ENCODE assay signal across 11 cellular contexts in the genomic region with DNA sequence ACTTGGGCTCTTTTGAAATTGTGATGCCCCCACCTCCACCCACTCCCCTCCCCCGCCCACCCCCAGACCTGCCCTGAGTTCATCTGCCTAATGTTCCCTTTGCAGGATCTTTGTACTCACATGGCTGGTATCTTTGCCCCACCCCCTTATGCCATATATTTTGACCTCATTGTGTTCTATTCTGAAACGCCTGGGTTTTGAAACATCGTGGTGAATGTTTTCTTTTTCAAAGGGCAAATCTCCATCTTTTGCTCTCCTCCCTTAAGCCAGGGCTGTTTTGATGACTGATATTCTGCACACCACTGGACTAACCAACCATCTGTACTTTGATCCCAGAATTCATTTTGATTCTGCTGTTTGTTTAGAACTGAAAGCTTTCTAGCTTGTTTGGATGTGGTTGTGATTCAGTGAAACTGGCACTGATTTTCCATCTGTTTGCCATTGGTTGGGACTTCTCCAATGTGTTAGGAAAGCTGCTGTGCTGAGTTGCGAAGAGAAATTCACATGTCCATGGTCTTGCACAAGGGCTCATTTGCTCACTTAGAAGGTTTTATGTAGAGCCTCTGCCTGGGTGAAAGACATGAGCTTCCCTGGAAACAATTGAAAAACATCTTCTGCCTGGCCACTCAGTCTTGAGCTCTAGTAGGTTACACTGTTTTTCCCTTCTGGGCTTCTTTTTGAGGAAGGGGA. TPM values are rescaled to one million over a fixed set of nuclear protein-coding genes. Genes with fewer than 3 reads are reported as not detected.
A peak's percentile ranks its signal among the peaks of the same experiment; 100 is the strongest.
DNase-seq lines count a peak whose midpoint lies in the region; ATAC-seq, FAIRE-seq and TF ChIP-seq lines count a peak whose summit lies in the region.
"Had no signal": no experiment of that assay in that cellular context is flagged by ENCODE, and none has a peak within 500 bp of the region (broad histone marks: within the 10 kb centered on the region; RNA-seq: fewer than 3 reads in every experiment).

No MANE protein-coding gene starts in this region.

- H4K20me1 ChIP-seq in BLaER1 treated with 17β-estradiol and CSF1 and Interleukin-3, amounts not matched to agents 10 nM and 100 nM, result no peaks in the 10 kb centered on the region
- H4K20me1 ChIP-seq in endothelial cell of umbilical vein (replicated peaks; ENCODE audit: control insufficient read depth, extremely low read depth, insufficient read depth, low read length) (no peaks in the 10 kb centered on the region), osteoblast (ENCODE audit: insufficient read depth, low read length) (peaks cover 37% of the 10 kb centered on the region)

- H2BK120ac ChIP-seq in mesendoderm (ENCODE audit: low read depth, low read length), result no peak overlapping the region

- CTCF ChIA-PET in endothelial cell of umbilical vein (lab: Charles Lee), result interaction anchor here (5.1 kb wide), 1 partner anchor 15 kb away, joined by 16 read pairs; no protein-coding TSS in a partner anchor

- peak overlapping the region; percentile 5 to 100 (median 77); a peak in 16 of 22 replicates for H3K27ac ChIP-seq in BLaER1 treated with 17β-estradiol and CSF1 and Interleukin-3, amounts not matched to agents 10 nM and 100 nM
- H3K27ac ChIP-seq in Peyer's patch, result peak overlapping the region; percentile 87 to 100 (median 90)
- H3K27ac ChIP-seq in endothelial cell of umbilical vein (ENCODE audit: insufficient read depth, low read depth, low read length), result no peak overlapping the region
- H3K27ac ChIP-seq in osteoblast (ENCODE audit: low read depth, low read length), result peak overlapping the region; percentile 80
- no peak overlapping the region for H3K27ac ChIP-seq in mesendoderm (ENCODE audit: low read depth, low read length)
- H3K27ac ChIP-seq: parathyroid adenoma had no signal

- no peak overlapping the region for H2BK5ac ChIP-seq in mesendoderm (ENCODE audit: low read length)

- H3K9me1 ChIP-seq in endothelial cell of umbilical vein (replicated peaks; ENCODE audit: control insufficient read depth, extremely low read depth, insufficient read depth, low read length), result no peaks in the 10 kb centered on the region

- DNase-seq in Peyer's patch (peak in 2 of 3 donors; percentile 63 to 80), endothelial cell of umbilical vein (ENCODE audit: low read depth, low spot score) (no peak), osteoblast (ENCODE audit: insufficient read length, low spot score, missing footprints) (peak; percentile 79), NCI-H526 treated with DMSO at 0.1 percent for 48 hours (lab: John Stamatoyannopoulos, UW) (no peak), mesendoderm (no peak)
- DNase-seq in activated effector memory CD4-positive, alpha-beta T cell treated with anti-CD3 and anti-CD28 coated beads, Interleukin-2, amount 50 U/mL, for 16 hours, result no peak
- DNase-seq: cortex of kidney had no signal

- no peak overlapping the region for H4K8ac ChIP-seq in mesendoderm (ENCODE audit: low read depth, low read length)

- H3K9me3 ChIP-seq in BLaER1 treated with 17β-estradiol and CSF1 and Interleukin-3, amounts not matched to agents 10 nM and 100 nM (replicated peaks in 1 of 11), result peaks cover 0 to 21% (median 6%) of the 10 kb centered on the region in 11 experiments; a peak in 8 of 22 replicates
- H3K9me3 ChIP-seq in Peyer's patch (no peaks in the 10 kb centered on the region), endothelial cell of umbilical vein (replicated peaks; ENCODE audit: control insufficient read depth, insufficient read depth, low read length) (no peaks in the 10 kb centered on the region), osteoblast (ENCODE audit: low read depth, low read length) (no peaks in the 10 kb centered on the region)

- POLR2A ChIA-PET in endothelial cell of umbilical vein (lab: Charles Lee), result no interaction called here

- H3K27me3 ChIP-seq in BLaER1 treated with 17β-estradiol and CSF1 and Interleukin-3, amounts not matched to agents 10 nM and 100 nM, result no peaks in the 10 kb centered on the region
- H3K27me3 ChIP-seq in Peyer's patch (no peaks in the 10 kb centered on the region), endothelial cell of umbilical vein (ENCODE audit: control insufficient read depth in 2 of 2, insufficient read depth in 2 of 2, low read length in 2 of 2) (no peaks in the 10 kb centered on the region), osteoblast (ENCODE audit: insufficient read depth, low read length) (no peaks in the 10 kb centered on the region), mesendoderm (ENCODE audit: insufficient read depth, low read length, poor library complexity) (no peaks in the 10 kb centered on the region)

- peaks cover 48 to 95% (median 88%) of the 10 kb centered on the region in 10 experiments for H3K4me1 ChIP-seq in BLaER1 treated with 17β-estradiol and CSF1 and Interleukin-3, amounts not matched to agents 10 nM and 100 nM
- H3K4me1 ChIP-seq in Peyer's patch, result peaks cover 5 to 72% (median 37%) of the 10 kb centered on the region in 4 donors
- H3K4me1 ChIP-seq in endothelial cell of umbilical vein (ENCODE audit: control insufficient read depth, extremely low read depth, insufficient read depth, low read length), result peaks cover 8% of the 10 kb centered on the region
- H3K4me1 ChIP-seq in osteoblast (ENCODE audit: insufficient read depth, low read length), result peaks cover 37% of the 10 kb centered on the region
- H3K4me1 ChIP-seq in mesendoderm (ENCODE audit: control insufficient read depth, low read depth, low read length), result no peaks in the 10 kb centered on the region
- H3K4me1 ChIP-seq: parathyroid adenoma had no signal

- TF ChIP-seq POLR2A in Peyer's patch (IDR thresholded peaks at IDR 0.05), result no peak
- TF ChIP-seq POLR2A in endothelial cell of umbilical vein (IDR thresholded peaks at IDR 0.05; ENCODE audit: low read depth, low read length), result no peak

- TF ChIP-seq CTCF in Peyer's patch (IDR thresholded peaks at IDR 0.05) (no peak), endothelial cell of umbilical vein (IDR thresholded peaks at IDR 0.05; ENCODE audit: extremely low read depth in 1 of 2, insufficient read depth in 1 of 2, low read depth in 1 of 2, low read length in 2 of 2) (no peak), osteoblast (IDR thresholded peaks at IDR 0.05; ENCODE audit: extremely low read depth, low read depth, low read length) (no peak)

- no peak overlapping the region for H2AK5ac ChIP-seq in mesendoderm (ENCODE audit: low read length)

- H3K79me2 ChIP-seq in endothelial cell of umbilical vein (ENCODE audit: control insufficient read depth, insufficient read depth, low read length) (no peaks in the 10 kb centered on the region), osteoblast (ENCODE audit: insufficient read depth, low read length) (peaks cover 83% of the 10 kb centered on the region), mesendoderm (ENCODE audit: control insufficient read depth, insufficient read depth, low read length) (no peaks in the 10 kb centered on the region)

- H2AFZ ChIP-seq in endothelial cell of umbilical vein (ENCODE audit: low read depth, low read length), result no peak overlapping the region
- H2AFZ ChIP-seq in osteoblast (ENCODE audit: low read length), result no peak overlapping the region
- H2AFZ ChIP-seq: parathyroid adenoma had no signal

- no peak for ATAC-seq in HG03571 (IDR thresholded peaks at IDR 0.05; ENCODE audit: unreplicated experiment)
- ATAC-seq: Panc1 had no signal

- intact Hi-C loops in endothelial cell of umbilical vein (cut with micrococcal nuclease), result no loop called here

- H3K4ac ChIP-seq in mesendoderm (ENCODE audit: low read depth, low read length), result no peak overlapping the region

- FAIRE-seq in endothelial cell of umbilical vein (lab: Jason Lieb, UNC), result peak; percentile 24

- peak overlapping the region in 1 of 10 experiments; percentile 5; a peak in 1 of 20 replicates for H3K4me3 ChIP-seq in BLaER1 treated with 17β-estradiol and CSF1 and Interleukin-3, amounts not matched to agents 10 nM and 100 nM
- peak overlapping the region in 2 of 4 donors; percentile 24 for H3K4me3 ChIP-seq in Peyer's patch
- H3K4me3 ChIP-seq in endothelial cell of umbilical vein (replicated peaks in 1 of 3; ENCODE audit: insufficient read depth in 1 of 3, low read depth in 1 of 3, low read length in 3 of 3), result no peak overlapping the region
- peak overlapping the region; percentile 46 for H3K4me3 ChIP-seq in osteoblast (ENCODE audit: insufficient read depth, low read length)
- H3K4me3 ChIP-seq in mesendoderm (ENCODE audit: low read length), result no peak overlapping the region

- no peak overlapping the region for H2BK15ac ChIP-seq in mesendoderm (replicated peaks; ENCODE audit: low read depth)

- H3K4me2 ChIP-seq in BLaER1 treated with 17β-estradiol and CSF1 and Interleukin-3, amounts not matched to agents 10 nM and 100 nM, result peak overlapping the region in 7 of 11 experiments; percentile 0 to 98 (median 63); a peak in 11 of 22 replicates
- H3K4me2 ChIP-seq in endothelial cell of umbilical vein (ENCODE audit: insufficient read depth, low read length) (no peak overlapping the region), osteoblast (ENCODE audit: insufficient read depth, low read length) (peak overlapping the region; percentile 60), mesendoderm (ENCODE audit: low read length) (no peak overlapping the region)

- no CpG with 5 or more reads among the region's 4 CpGs for WGBS in mesendoderm (ENCODE audit: extremely low coverage, insufficient coverage, low lambda C conversion rate)

- H3K23ac ChIP-seq in mesendoderm (ENCODE audit: low read length), result no peak overlapping the region

- H3K56ac ChIP-seq in mesendoderm (ENCODE audit: low read length), result no peak overlapping the region

- peaks cover 13 to 38% (median 19%) of the 10 kb centered on the region in 11 experiments for H3K36me3 ChIP-seq in BLaER1 treated with 17β-estradiol and CSF1 and Interleukin-3, amounts not matched to agents 10 nM and 100 nM
- H3K36me3 ChIP-seq in Peyer's patch (no peaks in the 10 kb centered on the region), endothelial cell of umbilical vein (ENCODE audit: control insufficient read depth in 2 of 2, extremely low read depth in 1 of 2, insufficient read depth in 2 of 2, low read length in 2 of 2) (no peaks in the 10 kb centered on the region), osteoblast (ENCODE audit: insufficient read depth, low read length) (peaks cover 4% of the 10 kb centered on the region), mesendoderm (ENCODE audit: control insufficient read depth, insufficient read depth, low read length) (no peaks in the 10 kb centered on the region)

- H4K5ac ChIP-seq in mesendoderm (ENCODE audit: low read length), result no peak overlapping the region

- dilution Hi-C loops in endothelial cell of umbilical vein (cut with MboI; ENCODE audit: extremely low pct_ligation_motif_present, low sequenced_read_pairs), result no loop called here

- H3K79me1 ChIP-seq in mesendoderm (ENCODE audit: low read length), result no peaks in the 10 kb centered on the region

- peak overlapping the region in 3 of 11 experiments; percentile 4 to 98 (median 86); a peak in 4 of 22 replicates for H3K9ac ChIP-seq in BLaER1 treated with 17β-estradiol and CSF1 and Interleukin-3, amounts not matched to agents 10 nM and 100 nM
- H3K9ac ChIP-seq in endothelial cell of umbilical vein (replicated peaks; ENCODE audit: extremely low read depth, insufficient read depth, low read length), result no peak overlapping the region
- no peak overlapping the region for H3K9ac ChIP-seq in mesendoderm (ENCODE audit: low read length)
- H3K9ac ChIP-seq: parathyroid adenoma had no signal

- BruUV-seq in endothelial cell of umbilical vein (replicated peaks; lab: Mats Ljungman, UMichigan), result no TSS peak

- H3K18ac ChIP-seq in mesendoderm (ENCODE audit: low read length), result no peak overlapping the region

RNA-seq across cellular contexts. Expression of gene SMAP2, which starts 16.5 kb away (rescaled TPM):
- total RNA-seq in Peyer's patch (100 to 1,000 TPM in 1 of 4 donors, 10 to 100 TPM in 3; 24.7 to 170 (median 33.7) TPM), endothelial cell of umbilical vein (11.1 and 12.0 TPM in 2 replicates), osteoblast (14.1 and 20.3 TPM in 2 replicates)
- 7.4 and 8.0 TPM in 2 replicates for polyA plus RNA-seq in endothelial cell of umbilical vein
- 6.1 and 7.5 TPM in 2 replicates for polyA plus RNA-seq in endothelial cell of umbilical vein (2011; cell fraction: cytosol; rRNA removed)
- 4.7 and 8.8 TPM in 2 replicates for polyA plus RNA-seq in endothelial cell of umbilical vein (2011; cell fraction: nucleus; rRNA removed)
- polyA plus RNA-seq in endothelial cell of umbilical vein (2012), result 10.0 and 11.8 TPM in 2 replicates
- polyA minus RNA-seq in endothelial cell of umbilical vein, result 10.0 and 14.3 TPM in 2 replicates
- polyA minus RNA-seq in endothelial cell of umbilical vein (2011; cell fraction: cytosol; rRNA and poly(A)+ RNA removed), result 5.3 TPM
- polyA minus RNA-seq in endothelial cell of umbilical vein (2011; cell fraction: nucleus; rRNA and poly(A)+ RNA removed), result 2.3 and 3.5 TPM in 2 replicates
- 7.1 TPM for polyA plus RNA-seq in mesendoderm (2013, experiment 1 of 2)
- polyA plus RNA-seq in mesendoderm (2013, experiment 2 of 2), result 7.3 TPM

Comparison
In these comparisons a context has a peak if more than half of its experiments do, and no peak if none do; other contexts are left out.
1. H3K27ac ChIP-seq: peak in BLaER1 treated with 17β-estradiol and CSF1 and Interleukin-3, amounts not matched to agents 10 nM and 100 nM (11 of 11), Peyer's patch (4 of 4) and osteoblast (single experiment); none in endothelial cell of umbilical vein (single experiment) and mesendoderm (single experiment).
2. H3K4me2 ChIP-seq: peak in BLaER1 treated with 17β-estradiol and CSF1 and Interleukin-3, amounts not matched to agents 10 nM and 100 nM (7 of 11) and osteoblast (single experiment); none in endothelial cell of umbilical vein (single experiment) and mesendoderm (single experiment).
3. DNase-seq: peak in Peyer's patch (2 of 3) and osteoblast (single experiment); none in endothelial cell of umbilical vein (single experiment), NCI-H526 treated with DMSO at 0.1 percent for 48 hours (single experiment), mesendoderm (single experiment) and activated effector memory CD4-positive, alpha-beta T cell treated with anti-CD3 and anti-CD28 coated beads, Interleukin-2, amount 50 U/mL, for 16 hours (single experiment).